In the genomic region with DNA sequence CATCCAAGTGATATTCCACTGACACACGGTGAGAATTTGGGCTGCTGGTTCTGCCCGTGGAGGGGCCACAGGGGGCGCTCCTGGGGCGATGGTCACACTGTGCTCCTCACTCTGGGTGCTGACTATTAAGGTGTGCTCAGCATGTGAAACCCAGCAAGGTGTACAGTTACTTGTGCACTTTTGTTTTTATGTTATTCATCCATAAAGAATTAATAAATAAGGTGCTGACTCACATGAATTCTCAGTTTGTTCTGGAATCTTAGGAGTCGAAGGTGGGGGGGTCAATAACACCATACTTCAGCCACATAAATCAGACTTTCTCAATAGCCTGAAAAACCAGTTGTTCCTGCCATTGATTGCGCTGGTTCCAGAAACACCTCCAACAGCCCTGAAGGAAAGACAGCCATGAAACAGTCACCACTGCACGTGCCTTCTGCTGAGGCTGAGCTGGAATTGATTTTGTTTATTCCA, we compare ENCODE assay signal across 1 cellular context.
A peak's percentile ranks its signal among the peaks of the same experiment; 100 is the strongest.
TF ChIP-seq lines count a peak whose summit lies in the region.

No MANE protein-coding gene starts in this region.

TF ChIP-seq in K562, 482 proteins besides CTCF, POLR2A, EP300 and RAD21 (continued from another document):
- TF ChIP-seq, protein P1, sequence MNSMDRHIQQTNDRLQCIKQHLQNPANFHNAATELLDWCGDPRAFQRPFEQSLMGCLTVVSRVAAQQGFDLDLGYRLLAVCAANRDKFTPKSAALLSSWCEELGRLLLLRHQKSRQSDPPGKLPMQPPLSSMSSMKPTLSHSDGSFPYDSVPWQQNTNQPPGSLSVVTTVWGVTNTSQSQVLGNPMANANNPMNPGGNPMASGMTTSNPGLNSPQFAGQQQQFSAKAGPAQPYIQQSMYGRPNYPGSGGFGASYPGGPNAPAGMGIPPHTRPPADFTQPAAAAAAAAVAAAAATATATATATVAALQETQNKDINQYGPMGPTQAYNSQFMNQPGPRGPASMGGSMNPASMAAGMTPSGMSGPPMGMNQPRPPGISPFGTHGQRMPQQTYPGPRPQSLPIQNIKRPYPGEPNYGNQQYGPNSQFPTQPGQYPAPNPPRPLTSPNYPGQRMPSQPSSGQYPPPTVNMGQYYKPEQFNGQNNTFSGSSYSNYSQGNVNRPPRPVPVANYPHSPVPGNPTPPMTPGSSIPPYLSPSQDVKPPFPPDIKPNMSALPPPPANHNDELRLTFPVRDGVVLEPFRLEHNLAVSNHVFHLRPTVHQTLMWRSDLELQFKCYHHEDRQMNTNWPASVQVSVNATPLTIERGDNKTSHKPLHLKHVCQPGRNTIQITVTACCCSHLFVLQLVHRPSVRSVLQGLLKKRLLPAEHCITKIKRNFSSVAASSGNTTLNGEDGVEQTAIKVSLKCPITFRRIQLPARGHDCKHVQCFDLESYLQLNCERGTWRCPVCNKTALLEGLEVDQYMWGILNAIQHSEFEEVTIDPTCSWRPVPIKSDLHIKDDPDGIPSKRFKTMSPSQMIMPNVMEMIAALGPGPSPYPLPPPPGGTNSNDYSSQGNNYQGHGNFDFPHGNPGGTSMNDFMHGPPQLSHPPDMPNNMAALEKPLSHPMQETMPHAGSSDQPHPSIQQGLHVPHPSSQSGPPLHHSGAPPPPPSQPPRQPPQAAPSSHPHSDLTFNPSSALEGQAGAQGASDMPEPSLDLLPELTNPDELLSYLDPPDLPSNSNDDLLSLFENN (IDR thresholded peaks at IDR 0.05; ENCODE audit: low read depth in 2 of 2, low read length in 2 of 2) = no peak
- TF ChIP-seq ESRRA (IDR thresholded peaks at IDR 0.05; ENCODE audit: borderline replicate concordance, low read depth) = no peak
- TF ChIP-seq, protein P2, sequence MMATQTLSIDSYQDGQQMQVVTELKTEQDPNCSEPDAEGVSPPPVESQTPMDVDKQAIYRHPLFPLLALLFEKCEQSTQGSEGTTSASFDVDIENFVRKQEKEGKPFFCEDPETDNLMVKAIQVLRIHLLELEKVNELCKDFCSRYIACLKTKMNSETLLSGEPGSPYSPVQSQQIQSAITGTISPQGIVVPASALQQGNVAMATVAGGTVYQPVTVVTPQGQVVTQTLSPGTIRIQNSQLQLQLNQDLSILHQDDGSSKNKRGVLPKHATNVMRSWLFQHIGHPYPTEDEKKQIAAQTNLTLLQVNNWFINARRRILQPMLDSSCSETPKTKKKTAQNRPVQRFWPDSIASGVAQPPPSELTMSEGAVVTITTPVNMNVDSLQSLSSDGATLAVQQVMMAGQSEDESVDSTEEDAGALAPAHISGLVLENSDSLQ (IDR thresholded peaks at IDR 0.05) = no peak
- TF ChIP-seq ZNF253 (CRISPR knock-in tag; conservative IDR thresholded peaks at IDR 0.05) = no peak
- no peak for TF ChIP-seq SRSF7 (optimal IDR thresholded peaks at IDR 0.05; ENCODE audit: low read depth, low read length)
- TF ChIP-seq SMAD4 (CRISPR knock-in tag; conservative IDR thresholded peaks at IDR 0.05) = no peak
- TF ChIP-seq RUNX1 (IDR thresholded peaks at IDR 0.05; ENCODE audit: low read depth) = no peak
- no peak for TF ChIP-seq RFX1 (IDR thresholded peaks at IDR 0.05)
- TF ChIP-seq, protein P3, sequence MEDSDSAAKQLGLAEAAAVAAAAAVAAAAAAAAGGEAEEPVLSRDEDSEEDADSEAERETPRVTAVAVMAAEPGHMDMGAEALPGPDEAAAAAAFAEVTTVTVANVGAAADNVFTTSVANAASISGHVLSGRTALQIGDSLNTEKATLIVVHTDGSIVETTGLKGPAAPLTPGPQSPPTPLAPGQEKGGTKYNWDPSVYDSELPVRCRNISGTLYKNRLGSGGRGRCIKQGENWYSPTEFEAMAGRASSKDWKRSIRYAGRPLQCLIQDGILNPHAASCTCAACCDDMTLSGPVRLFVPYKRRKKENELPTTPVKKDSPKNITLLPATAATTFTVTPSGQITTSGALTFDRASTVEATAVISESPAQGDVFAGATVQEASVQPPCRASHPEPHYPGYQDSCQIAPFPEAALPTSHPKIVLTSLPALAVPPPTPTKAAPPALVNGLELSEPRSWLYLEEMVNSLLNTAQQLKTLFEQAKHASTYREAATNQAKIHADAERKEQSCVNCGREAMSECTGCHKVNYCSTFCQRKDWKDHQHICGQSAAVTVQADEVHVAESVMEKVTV (CRISPR knock-in tag; IDR thresholded peaks at IDR 0.05) = no peak
- peak; percentile 51; the same call in 1 of the 2 replicates for TF ChIP-seq ZNF316 (IDR thresholded peaks at IDR 0.05)
- no peak for TF ChIP-seq HCFC1 (IDR thresholded peaks at IDR 0.05; ENCODE audit: low read depth, low read length)
- TF ChIP-seq ZNF324 (CRISPR knock-in tag; IDR thresholded peaks at IDR 0.05) = no peak
- no peak for TF ChIP-seq SMARCE1 (IDR thresholded peaks at IDR 0.05)
- no peak for TF ChIP-seq MCM3 (IDR thresholded peaks at IDR 0.05)
- no peak for TF ChIP-seq ZNF143 (CRISPR knock-in tag; IDR thresholded peaks at IDR 0.05)
- no peak for TF ChIP-seq ELF1 (tag; IDR thresholded peaks at IDR 0.05)
- 0 out of 2 replicates have a peak, but pooled peaks have one; percentile 12 for TF ChIP-seq MYC (IDR thresholded peaks at IDR 0.05; ENCODE audit: low read depth, low read length)
- TF ChIP-seq MYC (CRISPR knock-in tag; IDR thresholded peaks at IDR 0.05; ENCODE audit: borderline replicate concordance, low read depth) = no peak
